1 cellular context compared by ENCODE assay signal in the genomic region with DNA sequence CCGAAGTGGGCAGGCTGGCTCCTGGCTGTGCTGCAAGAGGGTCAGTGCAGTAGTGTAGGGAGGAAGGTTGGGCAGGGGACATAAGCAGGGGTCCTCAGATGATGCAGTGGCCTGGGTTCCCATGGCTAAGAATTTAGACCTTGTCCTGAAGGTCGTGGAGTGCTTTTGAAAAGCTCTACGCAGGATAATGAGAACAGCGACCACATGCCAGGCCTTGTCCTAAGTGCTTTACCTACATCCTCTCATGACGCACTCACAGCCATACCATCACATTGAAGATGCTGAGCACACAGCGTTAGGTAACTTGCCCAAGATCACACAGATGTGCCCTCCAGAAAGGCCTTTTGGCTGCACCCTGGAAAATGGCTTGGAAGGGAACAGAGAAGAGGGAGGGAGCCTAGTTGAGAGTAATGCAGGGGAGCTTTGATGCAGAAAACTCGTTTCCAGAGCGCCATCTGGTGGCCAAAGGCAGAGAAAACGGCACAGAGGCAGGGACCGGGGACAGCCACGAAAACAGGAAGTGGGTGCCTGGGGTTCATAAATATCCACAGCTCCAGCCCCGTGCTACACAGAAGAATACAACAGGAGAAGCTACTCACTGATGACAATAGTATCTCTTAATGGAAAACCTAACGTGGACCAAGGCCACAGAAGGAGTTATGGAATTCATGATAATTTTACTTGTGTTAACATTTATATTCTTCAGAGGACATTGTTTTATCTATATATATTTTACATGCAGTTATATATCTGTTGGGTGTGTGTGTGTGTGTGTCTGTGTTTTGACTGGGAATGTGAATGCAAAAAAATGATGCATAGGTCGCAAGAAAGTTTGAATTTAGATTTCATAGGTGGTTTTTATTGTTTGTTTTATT.
TF ChIP-seq lines count a peak whose summit lies in the region.

No MANE protein-coding gene starts in this region.

TF ChIP-seq in HepG2, 621 proteins besides CTCF, POLR2A, EP300 and RAD21 (continues in another document):
- no peak for TF ChIP-seq ZNF83 (CRISPR knock-in tag; IDR thresholded peaks at IDR 0.05; ENCODE audit: borderline replicate concordance)
- TF ChIP-seq ZFP36L2 (CRISPR knock-in tag; IDR thresholded peaks at IDR 0.05): no peak
- peak; percentile 46; the same call in 1 of the 2 replicates for TF ChIP-seq IRF2 (CRISPR knock-in tag; IDR thresholded peaks at IDR 0.05)
- TF ChIP-seq, protein P1, sequence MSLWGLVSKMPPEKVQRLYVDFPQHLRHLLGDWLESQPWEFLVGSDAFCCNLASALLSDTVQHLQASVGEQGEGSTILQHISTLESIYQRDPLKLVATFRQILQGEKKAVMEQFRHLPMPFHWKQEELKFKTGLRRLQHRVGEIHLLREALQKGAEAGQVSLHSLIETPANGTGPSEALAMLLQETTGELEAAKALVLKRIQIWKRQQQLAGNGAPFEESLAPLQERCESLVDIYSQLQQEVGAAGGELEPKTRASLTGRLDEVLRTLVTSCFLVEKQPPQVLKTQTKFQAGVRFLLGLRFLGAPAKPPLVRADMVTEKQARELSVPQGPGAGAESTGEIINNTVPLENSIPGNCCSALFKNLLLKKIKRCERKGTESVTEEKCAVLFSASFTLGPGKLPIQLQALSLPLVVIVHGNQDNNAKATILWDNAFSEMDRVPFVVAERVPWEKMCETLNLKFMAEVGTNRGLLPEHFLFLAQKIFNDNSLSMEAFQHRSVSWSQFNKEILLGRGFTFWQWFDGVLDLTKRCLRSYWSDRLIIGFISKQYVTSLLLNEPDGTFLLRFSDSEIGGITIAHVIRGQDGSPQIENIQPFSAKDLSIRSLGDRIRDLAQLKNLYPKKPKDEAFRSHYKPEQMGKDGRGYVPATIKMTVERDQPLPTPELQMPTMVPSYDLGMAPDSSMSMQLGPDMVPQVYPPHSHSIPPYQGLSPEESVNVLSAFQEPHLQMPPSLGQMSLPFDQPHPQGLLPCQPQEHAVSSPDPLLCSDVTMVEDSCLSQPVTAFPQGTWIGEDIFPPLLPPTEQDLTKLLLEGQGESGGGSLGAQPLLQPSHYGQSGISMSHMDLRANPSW (CRISPR knock-in tag; IDR thresholded peaks at IDR 0.05; ENCODE audit: borderline replicate concordance): no peak
- TF ChIP-seq MAFK (conservative IDR thresholded peaks at IDR 0.05 in 1 of 2, IDR thresholded peaks at IDR 0.05 in 1 of 2; ENCODE audit: low read length in 2 of 2): no peak
- no peak for TF ChIP-seq EZH2 (conservative IDR thresholded peaks at IDR 0.05; ENCODE audit: low read depth, low read length)
- no peak for TF ChIP-seq ZNF136 (CRISPR knock-in tag; IDR thresholded peaks at IDR 0.05; ENCODE audit: low read depth)
- TF ChIP-seq TARDBP (CRISPR knock-in tag; IDR thresholded peaks at IDR 0.05): peak; percentile 27; the same call in 1 of the 2 replicates
- TF ChIP-seq KDM1A (CRISPR knock-in tag; IDR thresholded peaks at IDR 0.05): no peak
- peak; percentile 82; the same call in 1 of the 2 replicates for TF ChIP-seq TSC22D2 (CRISPR knock-in tag; IDR thresholded peaks at IDR 0.05; ENCODE audit: borderline replicate concordance)
- TF ChIP-seq, protein P2, sequence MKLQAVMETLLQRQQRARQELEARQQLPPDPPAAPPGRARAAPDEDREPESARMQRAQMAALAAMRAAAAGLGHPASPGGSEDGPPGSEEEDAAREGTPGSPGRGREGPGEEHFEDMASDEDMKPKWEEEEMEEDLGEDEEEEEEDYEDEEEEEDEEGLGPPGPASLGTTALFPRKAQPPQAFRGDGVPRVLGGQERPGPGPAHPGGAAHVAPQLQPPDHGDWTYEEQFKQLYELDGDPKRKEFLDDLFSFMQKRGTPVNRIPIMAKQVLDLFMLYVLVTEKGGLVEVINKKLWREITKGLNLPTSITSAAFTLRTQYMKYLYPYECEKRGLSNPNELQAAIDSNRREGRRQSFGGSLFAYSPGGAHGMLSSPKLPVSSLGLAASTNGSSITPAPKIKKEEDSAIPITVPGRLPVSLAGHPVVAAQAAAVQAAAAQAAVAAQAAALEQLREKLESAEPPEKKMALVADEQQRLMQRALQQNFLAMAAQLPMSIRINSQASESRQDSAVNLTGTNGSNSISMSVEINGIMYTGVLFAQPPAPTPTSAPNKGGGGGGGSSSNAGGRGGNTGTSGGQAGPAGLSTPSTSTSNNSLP (IDR thresholded peaks at IDR 0.05; ENCODE audit: low read depth, low read length): no peak
- TF ChIP-seq FOXO1 (CRISPR knock-in tag; IDR thresholded peaks at IDR 0.05): peak; percentile 56; the same call in 1 of the 2 replicates
- TF ChIP-seq, protein P3, sequence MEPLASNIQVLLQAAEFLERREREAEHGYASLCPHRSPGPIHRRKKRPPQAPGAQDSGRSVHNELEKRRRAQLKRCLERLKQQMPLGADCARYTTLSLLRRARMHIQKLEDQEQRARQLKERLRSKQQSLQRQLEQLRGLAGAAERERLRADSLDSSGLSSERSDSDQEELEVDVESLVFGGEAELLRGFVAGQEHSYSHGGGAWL (CRISPR knock-in tag; IDR thresholded peaks at IDR 0.05): 0 out of 2 replicates have a peak, but pooled peaks have one; percentile 21
- TF ChIP-seq KMT2A (CRISPR knock-in tag; IDR thresholded peaks at IDR 0.05): no peak
- TF ChIP-seq, protein P4, sequence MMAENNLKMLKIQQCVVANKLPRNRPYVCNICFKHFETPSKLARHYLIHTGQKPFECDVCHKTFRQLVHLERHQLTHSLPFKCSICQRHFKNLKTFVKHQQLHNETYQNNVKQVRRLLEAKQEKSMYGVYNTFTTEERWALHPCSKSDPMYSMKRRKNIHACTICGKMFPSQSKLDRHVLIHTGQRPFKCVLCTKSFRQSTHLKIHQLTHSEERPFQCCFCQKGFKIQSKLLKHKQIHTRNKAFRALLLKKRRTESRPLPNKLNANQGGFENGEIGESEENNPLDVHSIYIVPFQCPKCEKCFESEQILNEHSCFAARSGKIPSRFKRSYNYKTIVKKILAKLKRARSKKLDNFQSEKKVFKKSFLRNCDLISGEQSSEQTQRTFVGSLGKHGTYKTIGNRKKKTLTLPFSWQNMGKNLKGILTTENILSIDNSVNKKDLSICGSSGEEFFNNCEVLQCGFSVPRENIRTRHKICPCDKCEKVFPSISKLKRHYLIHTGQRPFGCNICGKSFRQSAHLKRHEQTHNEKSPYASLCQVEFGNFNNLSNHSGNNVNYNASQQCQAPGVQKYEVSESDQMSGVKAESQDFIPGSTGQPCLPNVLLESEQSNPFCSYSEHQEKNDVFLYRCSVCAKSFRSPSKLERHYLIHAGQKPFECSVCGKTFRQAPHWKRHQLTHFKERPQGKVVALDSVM (CRISPR knock-in tag; IDR thresholded peaks at IDR 0.05): no peak
- TF ChIP-seq HMG20B (CRISPR knock-in tag; conservative IDR thresholded peaks at IDR 0.05): no peak
- TF ChIP-seq, protein P5, sequence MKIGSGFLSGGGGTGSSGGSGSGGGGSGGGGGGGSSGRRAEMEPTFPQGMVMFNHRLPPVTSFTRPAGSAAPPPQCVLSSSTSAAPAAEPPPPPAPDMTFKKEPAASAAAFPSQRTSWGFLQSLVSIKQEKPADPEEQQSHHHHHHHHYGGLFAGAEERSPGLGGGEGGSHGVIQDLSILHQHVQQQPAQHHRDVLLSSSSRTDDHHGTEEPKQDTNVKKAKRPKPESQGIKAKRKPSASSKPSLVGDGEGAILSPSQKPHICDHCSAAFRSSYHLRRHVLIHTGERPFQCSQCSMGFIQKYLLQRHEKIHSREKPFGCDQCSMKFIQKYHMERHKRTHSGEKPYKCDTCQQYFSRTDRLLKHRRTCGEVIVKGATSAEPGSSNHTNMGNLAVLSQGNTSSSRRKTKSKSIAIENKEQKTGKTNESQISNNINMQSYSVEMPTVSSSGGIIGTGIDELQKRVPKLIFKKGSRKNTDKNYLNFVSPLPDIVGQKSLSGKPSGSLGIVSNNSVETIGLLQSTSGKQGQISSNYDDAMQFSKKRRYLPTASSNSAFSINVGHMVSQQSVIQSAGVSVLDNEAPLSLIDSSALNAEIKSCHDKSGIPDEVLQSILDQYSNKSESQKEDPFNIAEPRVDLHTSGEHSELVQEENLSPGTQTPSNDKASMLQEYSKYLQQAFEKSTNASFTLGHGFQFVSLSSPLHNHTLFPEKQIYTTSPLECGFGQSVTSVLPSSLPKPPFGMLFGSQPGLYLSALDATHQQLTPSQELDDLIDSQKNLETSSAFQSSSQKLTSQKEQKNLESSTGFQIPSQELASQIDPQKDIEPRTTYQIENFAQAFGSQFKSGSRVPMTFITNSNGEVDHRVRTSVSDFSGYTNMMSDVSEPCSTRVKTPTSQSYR (CRISPR knock-in tag; IDR thresholded peaks at IDR 0.05; ENCODE audit: borderline replicate concordance): no peak
- no peak for TF ChIP-seq GABPA (IDR thresholded peaks at IDR 0.05; ENCODE audit: low read depth, low read length)
- peak; percentile 67 for TF ChIP-seq GABPA (CRISPR knock-in tag; IDR thresholded peaks at IDR 0.05; ENCODE audit: low read depth)
- TF ChIP-seq HDAC1 (CRISPR knock-in tag; IDR thresholded peaks at IDR 0.05): 0 out of 2 replicates have a peak, but pooled peaks have one; percentile 22
- TF ChIP-seq STAG1 (CRISPR knock-in tag; IDR thresholded peaks at IDR 0.05): peak; percentile 86
- TF ChIP-seq, protein P6, sequence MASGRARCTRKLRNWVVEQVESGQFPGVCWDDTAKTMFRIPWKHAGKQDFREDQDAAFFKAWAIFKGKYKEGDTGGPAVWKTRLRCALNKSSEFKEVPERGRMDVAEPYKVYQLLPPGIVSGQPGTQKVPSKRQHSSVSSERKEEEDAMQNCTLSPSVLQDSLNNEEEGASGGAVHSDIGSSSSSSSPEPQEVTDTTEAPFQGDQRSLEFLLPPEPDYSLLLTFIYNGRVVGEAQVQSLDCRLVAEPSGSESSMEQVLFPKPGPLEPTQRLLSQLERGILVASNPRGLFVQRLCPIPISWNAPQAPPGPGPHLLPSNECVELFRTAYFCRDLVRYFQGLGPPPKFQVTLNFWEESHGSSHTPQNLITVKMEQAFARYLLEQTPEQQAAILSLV (CRISPR knock-in tag; IDR thresholded peaks at IDR 0.05; ENCODE audit: borderline replicate concordance): no peak
- no peak for TF ChIP-seq ZNF24 (IDR thresholded peaks at IDR 0.05)
- TF ChIP-seq, protein P7, sequence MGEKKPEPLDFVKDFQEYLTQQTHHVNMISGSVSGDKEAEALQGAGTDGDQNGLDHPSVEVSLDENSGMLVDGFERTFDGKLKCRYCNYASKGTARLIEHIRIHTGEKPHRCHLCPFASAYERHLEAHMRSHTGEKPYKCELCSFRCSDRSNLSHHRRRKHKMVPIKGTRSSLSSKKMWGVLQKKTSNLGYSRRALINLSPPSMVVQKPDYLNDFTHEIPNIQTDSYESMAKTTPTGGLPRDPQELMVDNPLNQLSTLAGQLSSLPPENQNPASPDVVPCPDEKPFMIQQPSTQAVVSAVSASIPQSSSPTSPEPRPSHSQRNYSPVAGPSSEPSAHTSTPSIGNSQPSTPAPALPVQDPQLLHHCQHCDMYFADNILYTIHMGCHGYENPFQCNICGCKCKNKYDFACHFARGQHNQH (CRISPR knock-in tag; IDR thresholded peaks at IDR 0.05): 0 out of 2 replicates have a peak, but pooled peaks have one; percentile 41
- no peak for TF ChIP-seq ZNF615 (CRISPR knock-in tag; IDR thresholded peaks at IDR 0.05; ENCODE audit: borderline replicate concordance)
- TF ChIP-seq NONO (IDR thresholded peaks at IDR 0.05): no peak
- no peak for TF ChIP-seq NONO (CRISPR knock-in tag; conservative IDR thresholded peaks at IDR 0.05)
- TF ChIP-seq, protein P8, sequence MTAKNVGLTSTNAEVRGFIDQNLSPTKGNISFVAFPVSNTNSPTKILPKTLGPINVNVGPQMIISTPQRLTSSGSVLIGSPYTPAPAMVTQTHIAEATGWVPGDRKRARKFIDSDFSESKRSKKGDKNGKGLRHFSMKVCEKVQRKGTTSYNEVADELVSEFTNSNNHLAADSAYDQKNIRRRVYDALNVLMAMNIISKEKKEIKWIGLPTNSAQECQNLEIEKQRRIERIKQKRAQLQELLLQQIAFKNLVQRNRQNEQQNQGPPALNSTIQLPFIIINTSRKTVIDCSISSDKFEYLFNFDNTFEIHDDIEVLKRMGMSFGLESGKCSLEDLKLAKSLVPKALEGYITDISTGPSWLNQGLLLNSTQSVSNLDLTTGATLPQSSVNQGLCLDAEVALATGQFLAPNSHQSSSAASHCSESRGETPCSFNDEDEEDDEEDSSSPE (CRISPR knock-in tag; IDR thresholded peaks at IDR 0.05): no peak
- peak; percentile 62; the same call in 1 of the 2 replicates for TF ChIP-seq SALL1 (CRISPR knock-in tag; IDR thresholded peaks at IDR 0.05)
- TF ChIP-seq ZNF607 (CRISPR knock-in tag; IDR thresholded peaks at IDR 0.05; ENCODE audit: borderline replicate concordance): no peak
- no peak for TF ChIP-seq TBL1XR1 (IDR thresholded peaks at IDR 0.05; ENCODE audit: borderline replicate concordance, low read length, partially characterized antibody)
- no peak for TF ChIP-seq HOXD1 (CRISPR knock-in tag; IDR thresholded peaks at IDR 0.05)
- TF ChIP-seq IKZF4 (CRISPR knock-in tag; IDR thresholded peaks at IDR 0.05; ENCODE audit: borderline replicate concordance, low read depth, not compliant biosample characterization): no peak
- no peak for TF ChIP-seq KLF9 (CRISPR knock-in tag; IDR thresholded peaks at IDR 0.05; ENCODE audit: low read depth)
- TF ChIP-seq, protein P9, sequence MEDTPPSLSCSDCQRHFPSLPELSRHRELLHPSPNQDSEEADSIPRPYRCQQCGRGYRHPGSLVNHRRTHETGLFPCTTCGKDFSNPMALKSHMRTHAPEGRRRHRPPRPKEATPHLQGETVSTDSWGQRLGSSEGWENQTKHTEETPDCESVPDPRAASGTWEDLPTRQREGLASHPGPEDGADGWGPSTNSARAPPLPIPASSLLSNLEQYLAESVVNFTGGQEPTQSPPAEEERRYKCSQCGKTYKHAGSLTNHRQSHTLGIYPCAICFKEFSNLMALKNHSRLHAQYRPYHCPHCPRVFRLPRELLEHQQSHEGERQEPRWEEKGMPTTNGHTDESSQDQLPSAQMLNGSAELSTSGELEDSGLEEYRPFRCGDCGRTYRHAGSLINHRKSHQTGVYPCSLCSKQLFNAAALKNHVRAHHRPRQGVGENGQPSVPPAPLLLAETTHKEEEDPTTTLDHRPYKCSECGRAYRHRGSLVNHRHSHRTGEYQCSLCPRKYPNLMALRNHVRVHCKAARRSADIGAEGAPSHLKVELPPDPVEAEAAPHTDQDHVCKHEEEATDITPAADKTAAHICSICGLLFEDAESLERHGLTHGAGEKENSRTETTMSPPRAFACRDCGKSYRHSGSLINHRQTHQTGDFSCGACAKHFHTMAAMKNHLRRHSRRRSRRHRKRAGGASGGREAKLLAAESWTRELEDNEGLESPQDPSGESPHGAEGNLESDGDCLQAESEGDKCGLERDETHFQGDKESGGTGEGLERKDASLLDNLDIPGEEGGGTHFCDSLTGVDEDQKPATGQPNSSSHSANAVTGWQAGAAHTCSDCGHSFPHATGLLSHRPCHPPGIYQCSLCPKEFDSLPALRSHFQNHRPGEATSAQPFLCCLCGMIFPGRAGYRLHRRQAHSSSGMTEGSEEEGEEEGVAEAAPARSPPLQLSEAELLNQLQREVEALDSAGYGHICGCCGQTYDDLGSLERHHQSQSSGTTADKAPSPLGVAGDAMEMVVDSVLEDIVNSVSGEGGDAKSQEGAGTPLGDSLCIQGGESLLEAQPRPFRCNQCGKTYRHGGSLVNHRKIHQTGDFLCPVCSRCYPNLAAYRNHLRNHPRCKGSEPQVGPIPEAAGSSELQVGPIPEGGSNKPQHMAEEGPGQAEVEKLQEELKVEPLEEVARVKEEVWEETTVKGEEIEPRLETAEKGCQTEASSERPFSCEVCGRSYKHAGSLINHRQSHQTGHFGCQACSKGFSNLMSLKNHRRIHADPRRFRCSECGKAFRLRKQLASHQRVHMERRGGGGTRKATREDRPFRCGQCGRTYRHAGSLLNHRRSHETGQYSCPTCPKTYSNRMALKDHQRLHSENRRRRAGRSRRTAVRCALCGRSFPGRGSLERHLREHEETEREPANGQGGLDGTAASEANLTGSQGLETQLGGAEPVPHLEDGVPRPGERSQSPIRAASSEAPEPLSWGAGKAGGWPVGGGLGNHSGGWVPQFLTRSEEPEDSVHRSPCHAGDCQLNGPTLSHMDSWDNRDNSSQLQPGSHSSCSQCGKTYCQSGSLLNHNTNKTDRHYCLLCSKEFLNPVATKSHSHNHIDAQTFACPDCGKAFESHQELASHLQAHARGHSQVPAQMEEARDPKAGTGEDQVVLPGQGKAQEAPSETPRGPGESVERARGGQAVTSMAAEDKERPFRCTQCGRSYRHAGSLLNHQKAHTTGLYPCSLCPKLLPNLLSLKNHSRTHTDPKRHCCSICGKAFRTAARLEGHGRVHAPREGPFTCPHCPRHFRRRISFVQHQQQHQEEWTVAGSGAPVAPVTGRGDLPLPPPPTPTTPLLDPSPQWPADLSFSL (CRISPR knock-in tag; IDR thresholded peaks at IDR 0.05): no peak
